ENCODE assay signal across 11 cellular contexts in the genomic region with DNA sequence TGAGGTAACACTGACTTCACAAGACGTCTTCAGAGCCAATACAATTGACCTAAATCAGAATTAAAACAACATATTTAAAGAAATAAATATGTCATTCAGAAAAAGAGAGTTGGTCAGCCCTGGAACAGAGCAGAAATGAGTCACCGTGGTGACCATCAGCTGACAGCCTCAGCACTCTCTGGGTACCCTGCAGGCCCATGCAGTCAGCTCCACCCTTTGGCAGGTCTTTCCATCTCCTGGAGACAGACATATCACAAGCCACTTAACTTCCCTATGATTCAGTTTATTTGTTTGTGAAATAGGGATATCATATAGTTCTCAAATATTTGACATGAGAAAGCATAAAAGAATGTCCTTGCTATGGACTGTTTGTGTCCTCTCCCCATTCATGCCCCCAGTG.
DNase-seq lines count a peak whose midpoint lies in the region; ATAC-seq lines count a peak whose summit lies in the region.
"Had no signal": no experiment of that assay in that cellular context is flagged by ENCODE, and none has a peak within 500 bp of the region (broad histone marks: within the 10 kb centered on the region; RNA-seq: fewer than 3 reads in every experiment).

No MANE protein-coding gene starts in this region.

- H3K4me1 Mint-ChIP-seq in activated T-helper 1 cell treated with anti-CD3 and anti-CD28 coated beads, Interleukin-12 subunit alpha, Interleukin-12 subunit beta, Interleukin-2, Interleukin-4 antibody, amounts not matched to agents 30 ng/mL and 10 ng/mL and 1 ng/mL, durations not matched to agents 14 hours and 24 hours and 36 hours (ENCODE audit: low read depth), result no peaks in the 10 kb centered on the region
- H3K4me1 Mint-ChIP-seq: CD4-positive, alpha-beta memory T cell had no signal

- no peaks in the 10 kb centered on the region for H3K27me3 Mint-ChIP-seq in activated T-helper 1 cell treated with anti-CD3 and anti-CD28 coated beads, Interleukin-12 subunit alpha, Interleukin-12 subunit beta, Interleukin-2, Interleukin-4 antibody, amounts not matched to agents 30 ng/mL and 10 ng/mL and 1 ng/mL, durations not matched to agents 14 hours and 24 hours and 36 hours (ENCODE audit: insufficient read depth)
- H3K27me3 Mint-ChIP-seq: CD4-positive, alpha-beta memory T cell had no signal

- no peak overlapping the region for H3K4me3 Mint-ChIP-seq in activated T-helper 1 cell treated with anti-CD3 and anti-CD28 coated beads, Interleukin-12 subunit alpha, Interleukin-12 subunit beta, Interleukin-2, Interleukin-4 antibody, amounts not matched to agents 30 ng/mL and 10 ng/mL and 1 ng/mL, durations not matched to agents 14 hours and 24 hours and 36 hours
- H3K4me3 Mint-ChIP-seq: CD4-positive, alpha-beta memory T cell had no signal

- H3K27ac Mint-ChIP-seq in activated T-helper 1 cell treated with anti-CD3 and anti-CD28 coated beads, Interleukin-12 subunit alpha, Interleukin-12 subunit beta, Interleukin-2, Interleukin-4 antibody, amounts not matched to agents 30 ng/mL and 10 ng/mL and 1 ng/mL, durations not matched to agents 14 hours and 24 hours and 36 hours, result no peak overlapping the region
- H3K27ac Mint-ChIP-seq: CD4-positive, alpha-beta memory T cell had no signal

- intact Hi-C loops in activated T-helper 1 cell treated with anti-CD3 and anti-CD28 coated beads, Interleukin-12 subunit alpha, Interleukin-12 subunit beta, Interleukin-2, Interleukin-4 antibody, amounts not matched to agents 30 ng/mL and 10 ng/mL and 1 ng/mL, durations not matched to agents 14 hours and 24 hours and 36 hours (cut with micrococcal nuclease), result no loop called here

- no peaks in the 10 kb centered on the region for H3K36me3 Mint-ChIP-seq in activated T-helper 1 cell treated with anti-CD3 and anti-CD28 coated beads, Interleukin-12 subunit alpha, Interleukin-12 subunit beta, Interleukin-2, Interleukin-4 antibody, amounts not matched to agents 30 ng/mL and 10 ng/mL and 1 ng/mL, durations not matched to agents 14 hours and 24 hours and 36 hours (ENCODE audit: low read depth)
- H3K36me3 Mint-ChIP-seq: CD4-positive, alpha-beta memory T cell had no signal

- DNase-seq in astrocyte of the hippocampus (ENCODE audit: low read depth, low spot score), result peak; percentile 62
- peak; percentile 38 for DNase-seq in myocyte (ENCODE audit: low read depth)
- no peak for DNase-seq in mesenteric fat pad (ENCODE audit: low spot score)
- no peak for DNase-seq in activated CD4-positive, CD25-positive, alpha-beta regulatory T cell treated with anti-CD3 and anti-CD28 coated beads, Interleukin-2, amount 50 U/mL, for 72 hours
- no peak for DNase-seq in activated T-helper 1 cell treated with anti-CD3 and anti-CD28 coated beads, Interleukin-12 subunit alpha, Interleukin-12 subunit beta, Interleukin-2, Interleukin-4 antibody, amounts not matched to agents 30 ng/mL and 10 ng/mL and 1 ng/mL, durations not matched to agents 14 hours and 24 hours and 36 hours (ENCODE audit: low spot score)
- DNase-seq: CD4-positive, alpha-beta memory T cell; NCI-H2081; stimulated activated naive CD4-positive, alpha-beta T cell had no signal

- H3K9me3 Mint-ChIP-seq in activated T-helper 1 cell treated with anti-CD3 and anti-CD28 coated beads, Interleukin-12 subunit alpha, Interleukin-12 subunit beta, Interleukin-2, Interleukin-4 antibody, amounts not matched to agents 30 ng/mL and 10 ng/mL and 1 ng/mL, durations not matched to agents 14 hours and 24 hours and 36 hours, result peaks cover 4% of the 10 kb centered on the region

- peak; percentile 69 for ATAC-seq in GM18909 (IDR thresholded peaks at IDR 0.05; ENCODE audit: poor library complexity, unreplicated experiment)
- peak; percentile 70 for ATAC-seq in HG03354 (IDR thresholded peaks at IDR 0.05; ENCODE audit: poor library complexity, severe bottlenecking, unreplicated experiment)
- no peak for ATAC-seq in HG02885 (IDR thresholded peaks at IDR 0.05; ENCODE audit: poor library complexity, unreplicated experiment)

Comparison
In these comparisons a context has a peak if more than half of its experiments do, and no peak if none do; other contexts are left out.
1. DNase-seq: peak in astrocyte of the hippocampus (single experiment) and myocyte (single experiment); none in mesenteric fat pad (single experiment), activated CD4-positive, CD25-positive, alpha-beta regulatory T cell treated with anti-CD3 and anti-CD28 coated beads, Interleukin-2, amount 50 U/mL, for 72 hours (single experiment) and activated T-helper 1 cell treated with anti-CD3 and anti-CD28 coated beads, Interleukin-12 subunit alpha, Interleukin-12 subunit beta, Interleukin-2, Interleukin-4 antibody, amounts not matched to agents 30 ng/mL and 10 ng/mL and 1 ng/mL, durations not matched to agents 14 hours and 24 hours and 36 hours (single experiment).